Comparison of ENCODE assay signal across 16 cellular contexts in genomic region chr15:32909431-32909830, GRCh38.
A peak's percentile ranks its signal among the peaks of the same experiment; 100 is the strongest.
DNase-seq lines count a peak whose midpoint lies in the region; ATAC-seq and TF ChIP-seq lines count a peak whose summit lies in the region.
"Had no signal": no experiment of that assay in that cellular context is flagged by ENCODE, and none has a peak within 500 bp of the region (broad histone marks: within the 10 kb centered on the region; RNA-seq: fewer than 3 reads in every experiment).

No MANE protein-coding gene starts in this region.

- no peaks in the 10 kb centered on the region for H3K9me3 ChIP-seq in BLaER1

- H3K27me3 ChIP-seq in BLaER1: peaks cover 8% of the 10 kb centered on the region; the same call in 1 of the 2 replicates

- H3K36me3 ChIP-seq in BLaER1: no peaks in the 10 kb centered on the region

- H3K4me3 ChIP-seq in BLaER1 (no peak overlapping the region), astrocyte of the cerebellum (ENCODE audit: low read depth, low read length) (no peak overlapping the region)
- H3K4me3 ChIP-seq: lung had no signal

- no peak for TF ChIP-seq CTCF in astrocyte of the cerebellum (IDR thresholded peaks at IDR 0.05; ENCODE audit: low read depth, low read length, missing control alignments)

- no peak overlapping the region for H3K27ac ChIP-seq in BLaER1
- H3K27ac ChIP-seq: parathyroid adenoma had no signal

- no peak overlapping the region; the same call in 1 of the 2 replicates for H3K9ac ChIP-seq in BLaER1
- H3K9ac ChIP-seq: parathyroid adenoma had no signal

- peaks cover 35% of the 10 kb centered on the region for H3K4me1 ChIP-seq in BLaER1
- H3K4me1 ChIP-seq: parathyroid adenoma had no signal

- in situ Hi-C loops in astrocyte of the cerebellum (cut with HindIII; ENCODE audit: low sequenced_read_pairs): no loop called here

- peak overlapping the region; percentile 86 for H3K4me2 ChIP-seq in BLaER1

- peak; percentile 8 for DNase-seq in astrocyte of the cerebellum (ENCODE audit: low read depth)
- DNase-seq in kidney glomerular epithelial cell (lab: John Stamatoyannopoulos, UW): peak; percentile 75
- no peak for DNase-seq in cerebellar cortex (ENCODE audit: low spot score)
- DNase-seq in ureter (ENCODE audit: low spot score): no peak
- no peak for DNase-seq in globus pallidus (ENCODE audit: low spot score)
- DNase-seq: activated CD4-positive, CD25-positive, alpha-beta regulatory T cell treated with anti-CD3 and anti-CD28 coated beads, Interleukin-2, amount 50 U/mL, for 72 hours; activated T-cell treated with anti-CD3 and anti-CD28 coated beads, Interleukin-2, amount 50 U/mL, for 1 hour; AML-193; effector CD8-positive, alpha-beta T cell; NCI-H187; stimulated activated naive CD4-positive, alpha-beta T cell treated with Interleukin-2 at 50 U/mL for 16 hours had no signal

- no peaks in the 10 kb centered on the region for H4K20me1 ChIP-seq in BLaER1

- ATAC-seq in HG03442 (IDR thresholded peaks at IDR 0.05; ENCODE audit: unreplicated experiment) (peak; percentile 12), HG02938 (IDR thresholded peaks at IDR 0.05; ENCODE audit: unreplicated experiment) (no peak)

Comparison
In these comparisons a context has a peak if more than half of its experiments do, and no peak if none do; other contexts are left out.
1. DNase-seq: peak in astrocyte of the cerebellum (single experiment) and kidney glomerular epithelial cell (single experiment); none in cerebellar cortex (single experiment), ureter (single experiment) and globus pallidus (single experiment).